12 cellular contexts compared by ENCODE assay signal in the genomic region with DNA sequence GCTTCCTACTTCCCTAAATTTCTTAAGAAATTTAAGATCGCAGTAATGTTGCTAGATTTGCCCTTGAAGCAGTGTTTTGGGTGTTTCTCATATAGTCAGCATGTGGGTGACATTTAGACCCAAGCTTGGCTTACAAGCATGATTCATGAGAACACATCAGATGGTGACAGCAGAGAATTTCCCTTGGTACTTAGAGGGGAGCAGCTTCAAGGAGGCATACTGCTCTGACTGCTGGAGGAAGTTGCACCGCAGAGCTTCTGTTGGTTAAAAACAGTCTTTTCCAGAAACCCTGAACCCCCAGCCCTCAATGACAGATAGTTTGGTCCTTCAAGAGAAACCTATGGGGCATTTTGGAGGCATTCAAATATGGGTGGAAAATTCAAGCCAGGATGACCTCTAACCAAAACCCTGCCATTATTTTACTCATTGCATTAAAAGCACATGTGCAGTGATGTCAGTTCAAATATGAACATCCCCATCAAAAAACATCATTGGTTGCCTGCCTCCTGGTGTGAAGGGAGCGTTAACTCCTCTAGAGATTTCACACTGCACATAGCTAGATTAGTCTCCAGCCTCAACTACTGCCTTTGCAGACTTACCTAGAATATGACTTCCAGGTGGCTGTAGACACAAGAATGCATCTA.
A peak's percentile ranks its signal among the peaks of the same experiment; 100 is the strongest.
DNase-seq lines count a peak whose midpoint lies in the region; ATAC-seq, FAIRE-seq and TF ChIP-seq lines count a peak whose summit lies in the region.
"Had no signal": no experiment of that assay in that cellular context is flagged by ENCODE, and none has a peak within 500 bp of the region (broad histone marks: within the 10 kb centered on the region; RNA-seq: fewer than 3 reads in every experiment).

No MANE protein-coding gene starts in this region.

- H3K4me3 Mint-ChIP-seq in T-helper 2 cell treated with Interferon-gamma antibody and Interleukin-4, amounts not matched to agents 5 μg/mL and 100 μg/mL, for 36 hours, result no peak overlapping the region
- H3K4me3 Mint-ChIP-seq: central memory CD8-positive, alpha-beta T cell had no signal

- H3K27me3 Mint-ChIP-seq in T-helper 2 cell treated with Interferon-gamma antibody and Interleukin-4, amounts not matched to agents 5 μg/mL and 100 μg/mL, for 36 hours (ENCODE audit: low read depth), result no peaks in the 10 kb centered on the region
- H3K27me3 Mint-ChIP-seq: central memory CD8-positive, alpha-beta T cell had no signal

- RAD21 ChIA-PET in GM12878 (lab: Charles Lee; ENCODE audit: unreplicated experiment), result interaction anchor here (0.9 to 2.3 kb wide), 2 partner anchors 72 to 80 kb away, joined by 4 to 13 read pairs; no protein-coding TSS in a partner anchor

- no peaks in the 10 kb centered on the region for H3K4me1 ChIP-seq in GM12878 (ENCODE audit: control insufficient read depth, insufficient read depth, low read length)

- in situ Hi-C loops in GM12878 (cut with MboI), result no loop called here

- SMC1A ChIA-PET in GM12878 (lab: Charles Lee; ENCODE audit: uncharacterized antibody, unreplicated experiment), result interaction anchor here (0.8 to 2.6 kb wide), 3 partner anchors 13 to 66 kb away, joined by 3 to 12 read pairs (median 4); no protein-coding TSS in a partner anchor

- H3K9ac ChIP-seq in GM12878 (ENCODE audit: control insufficient read depth, insufficient read depth, low read length), result no peak overlapping the region

- no peaks in the 10 kb centered on the region for H3K36me3 ChIP-seq in GM12878 (ENCODE audit: control insufficient read depth in 2 of 2, insufficient read depth in 2 of 2, low read length in 1 of 2)

- POLR2A ChIA-PET in GM12878 (lab: Charles Lee), result no interaction called here

- peak; percentile 73 for DNase-seq in GDM1 (lab: John Stamatoyannopoulos, UW)
- DNase-seq in T-helper 2 cell treated with Interferon-gamma antibody and Interleukin-4, amounts not matched to agents 5 μg/mL and 100 μg/mL, for 36 hours (ENCODE audit: low spot score), result peak; percentile 79
- DNase-seq in GM12878 (ENCODE audit: low read depth, low spot score), result no peak
- peak; percentile 33 to 37 for DNase-seq in stimulated activated CD4-positive, alpha-beta T cell treated with anti-CD3 and anti-CD28 coated beads, Interleukin-2, amount 100 ng/mL, for 48 hours
- no peak for DNase-seq in mucosa of gallbladder (ENCODE audit: low spot score)
- DNase-seq in ureter (ENCODE audit: low spot score), result no peak
- DNase-seq: NCI-H1930, psoas muscle, SW 1271 had no signal

- no peak for TF ChIP-seq RAD21 in GM12878 (IDR thresholded peaks at IDR 0.05; ENCODE audit: insufficient read depth, low read depth, low read length)

- TF ChIP-seq CTCF in GM12878 (IDR thresholded peaks at IDR 0.05 in 2 of 3, conservative IDR thresholded peaks at IDR 0.05 in 1 of 3; ENCODE audit: control insufficient read depth in 2 of 3, extremely low read depth in 1 of 3, insufficient read depth in 1 of 3, low read depth in 3 of 3, low read length in 3 of 3), result no peak

- H3K9me3 ChIP-seq in GM12878 (replicated peaks; ENCODE audit: control insufficient read depth, insufficient read depth, low read length), result no peaks in the 10 kb centered on the region
- H3K9me3 ChIP-seq: psoas muscle had no signal

- peak; percentile 79 for ATAC-seq in GM12878
- no peak for ATAC-seq in GM18867 (IDR thresholded peaks at IDR 0.05; ENCODE audit: unreplicated experiment)
- no peak for ATAC-seq in GM21825 (IDR thresholded peaks at IDR 0.05; ENCODE audit: unreplicated experiment)

- no peak overlapping the region for H3K4me3 ChIP-seq in GM12878
- H3K4me3 ChIP-seq: psoas muscle had no signal

- intact Hi-C loops in GM12878 (cut with micrococcal nuclease; ENCODE audit: unreplicated experiment), result no loop called here

- H3K4me1 Mint-ChIP-seq in T-helper 2 cell treated with Interferon-gamma antibody and Interleukin-4, amounts not matched to agents 5 μg/mL and 100 μg/mL, for 36 hours (ENCODE audit: low read depth), result peaks cover 39% of the 10 kb centered on the region
- H3K4me1 Mint-ChIP-seq: central memory CD8-positive, alpha-beta T cell had no signal

- H3K79me2 ChIP-seq in GM12878 (ENCODE audit: control insufficient read depth, insufficient read depth, low read length), result no peaks in the 10 kb centered on the region

- no peak for TF ChIP-seq EP300 in GM12878 (IDR thresholded peaks at IDR 0.05; ENCODE audit: borderline replicate concordance in 1 of 2, control insufficient read depth in 1 of 2, low read depth in 2 of 2, low read length in 2 of 2)

- peaks cover 4% of the 10 kb centered on the region for H3K36me3 Mint-ChIP-seq in T-helper 2 cell treated with Interferon-gamma antibody and Interleukin-4, amounts not matched to agents 5 μg/mL and 100 μg/mL, for 36 hours (ENCODE audit: low read depth)

- no TSS peak for BruUV-seq in GM12878 (replicated peaks; lab: Mats Ljungman, UMichigan)

- H3K4me2 ChIP-seq in GM12878 (ENCODE audit: control insufficient read depth, insufficient read depth), result no peak overlapping the region

- H3K27ac Mint-ChIP-seq in T-helper 2 cell treated with Interferon-gamma antibody and Interleukin-4, amounts not matched to agents 5 μg/mL and 100 μg/mL, for 36 hours, result peak overlapping the region; percentile 47

- CTCF ChIA-PET in GM12878 (lab: Yijun Ruan, JAX), result interaction anchor here (0.7 to 1.6 kb wide), 6 partner anchors 13 to 161 kb away, joined by 3 to 5 read pairs (median 3); no protein-coding TSS in a partner anchor

- H3K27ac ChIP-seq in GM12878 (ENCODE audit: control insufficient read depth, insufficient read depth), result no peak overlapping the region
- H3K27ac ChIP-seq: psoas muscle had no signal

- FAIRE-seq in GM12878 (lab: Jason Lieb, UNC), result no peak

- no peak overlapping the region for H2AFZ ChIP-seq in GM12878 (ENCODE audit: control insufficient read depth, low read depth, low read length)

- no peaks in the 10 kb centered on the region for H3K27me3 ChIP-seq in GM12878 (replicated peaks in 1 of 2; ENCODE audit: control insufficient read depth in 2 of 2, insufficient read depth in 2 of 2, low read length in 1 of 2)

- H4K20me1 ChIP-seq in GM12878 (ENCODE audit: control insufficient read depth, insufficient read depth), result no peaks in the 10 kb centered on the region

- 0% methylated on average over 3 of the region's 3 CpGs for WGBS in GM12878 (ENCODE audit: insufficient coverage, insufficient replicate concordance, low lambda C conversion rate, missing lambda C conversion rate)

- no peaks in the 10 kb centered on the region for H3K9me3 Mint-ChIP-seq in T-helper 2 cell treated with Interferon-gamma antibody and Interleukin-4, amounts not matched to agents 5 μg/mL and 100 μg/mL, for 36 hours
- H3K9me3 Mint-ChIP-seq: central memory CD8-positive, alpha-beta T cell had no signal

- TF ChIP-seq POLR2A in GM12878 (IDR thresholded peaks at IDR 0.05; ENCODE audit: low read depth, low read length), result no peak

TF ChIP-seq in GM12878, 131 proteins besides CTCF, POLR2A, EP300 and RAD21:
- TF ChIP-seq, protein P1, sequence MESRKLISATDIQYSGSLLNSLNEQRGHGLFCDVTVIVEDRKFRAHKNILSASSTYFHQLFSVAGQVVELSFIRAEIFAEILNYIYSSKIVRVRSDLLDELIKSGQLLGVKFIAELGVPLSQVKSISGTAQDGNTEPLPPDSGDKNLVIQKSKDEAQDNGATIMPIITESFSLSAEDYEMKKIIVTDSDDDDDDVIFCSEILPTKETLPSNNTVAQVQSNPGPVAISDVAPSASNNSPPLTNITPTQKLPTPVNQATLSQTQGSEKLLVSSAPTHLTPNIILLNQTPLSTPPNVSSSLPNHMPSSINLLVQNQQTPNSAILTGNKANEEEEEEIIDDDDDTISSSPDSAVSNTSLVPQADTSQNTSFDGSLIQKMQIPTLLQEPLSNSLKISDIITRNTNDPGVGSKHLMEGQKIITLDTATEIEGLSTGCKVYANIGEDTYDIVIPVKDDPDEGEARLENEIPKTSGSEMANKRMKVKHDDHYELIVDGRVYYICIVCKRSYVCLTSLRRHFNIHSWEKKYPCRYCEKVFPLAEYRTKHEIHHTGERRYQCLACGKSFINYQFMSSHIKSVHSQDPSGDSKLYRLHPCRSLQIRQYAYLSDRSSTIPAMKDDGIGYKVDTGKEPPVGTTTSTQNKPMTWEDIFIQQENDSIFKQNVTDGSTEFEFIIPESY (IDR thresholded peaks at IDR 0.05), result no peak
- no peak for TF ChIP-seq KAT2A (conservative IDR thresholded peaks at IDR 0.05; ENCODE audit: control insufficient read depth, low read depth, low read length)

Comparison
In these comparisons a context has a peak if more than half of its experiments do, and no peak if none do; other contexts are left out.
1. DNase-seq: peak in GDM1 (single experiment), T-helper 2 cell treated with Interferon-gamma antibody and Interleukin-4, amounts not matched to agents 5 μg/mL and 100 μg/mL, for 36 hours (single experiment) and stimulated activated CD4-positive, alpha-beta T cell treated with anti-CD3 and anti-CD28 coated beads, Interleukin-2, amount 100 ng/mL, for 48 hours (2 of 2); none in GM12878 (single experiment), mucosa of gallbladder (single experiment) and ureter (single experiment).